28 cellular contexts compared by ENCODE assay signal in the genomic region with DNA sequence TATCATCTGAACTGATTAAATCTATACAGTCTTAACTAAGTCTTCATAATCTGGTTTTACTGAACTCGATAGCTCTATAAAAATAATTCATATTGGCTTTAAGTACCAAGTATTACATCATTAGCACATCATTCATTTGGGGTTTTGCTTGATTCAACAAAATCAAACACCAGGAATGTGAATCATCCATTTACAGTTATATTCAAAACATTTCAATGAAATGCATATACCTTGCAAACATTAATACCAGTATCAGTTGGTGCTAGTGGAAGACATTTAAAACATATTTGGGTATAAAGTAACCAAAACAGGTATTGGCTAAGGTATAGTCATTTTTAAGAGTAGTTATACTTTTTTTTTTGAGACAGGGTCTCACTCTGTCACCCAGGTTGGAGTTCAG. TPM values are rescaled to one million over a fixed set of nuclear protein-coding genes. Genes with fewer than 3 reads are reported as not detected.
DNase-seq lines count a peak whose midpoint lies in the region; ATAC-seq and TF ChIP-seq lines count a peak whose summit lies in the region.
"Had no signal": no experiment of that assay in that cellular context is flagged by ENCODE, and none has a peak within 500 bp of the region (broad histone marks: within the 10 kb centered on the region; RNA-seq: fewer than 3 reads in every experiment).

No MANE protein-coding gene starts in this region.

- no peaks in the 10 kb centered on the region for H3K27me3 Mint-ChIP-seq in natural killer cell treated with Interleukin-12 subunit alpha and Interleukin-12 subunit beta and Interleukin-15 and Interleukin-18, amount 100 ng/mL, for 72 hours
- H3K27me3 Mint-ChIP-seq in natural killer cell (ENCODE audit: low read depth in 2 of 2) (no peaks in the 10 kb centered on the region), progenitor cell of endocrine pancreas (no peaks in the 10 kb centered on the region)
- no peaks in the 10 kb centered on the region for H3K27me3 Mint-ChIP-seq in central memory CD8-positive, alpha-beta T cell
- H3K27me3 Mint-ChIP-seq: CD8-positive, alpha-beta memory T cell; IgD-negative memory B cell had no signal

- no peaks in the 10 kb centered on the region for H3K9me3 Mint-ChIP-seq in natural killer cell treated with Interleukin-12 subunit alpha and Interleukin-12 subunit beta and Interleukin-15 and Interleukin-18, amount 100 ng/mL, for 72 hours
- no peaks in the 10 kb centered on the region for H3K9me3 Mint-ChIP-seq in natural killer cell
- no peaks in the 10 kb centered on the region for H3K9me3 Mint-ChIP-seq in central memory CD8-positive, alpha-beta T cell
- H3K9me3 Mint-ChIP-seq in progenitor cell of endocrine pancreas (ENCODE audit: low read depth), result peaks cover 6% of the 10 kb centered on the region
- H3K9me3 Mint-ChIP-seq: CD8-positive, alpha-beta memory T cell; IgD-negative memory B cell had no signal

- H3K27ac Mint-ChIP-seq in natural killer cell treated with Interleukin-12 subunit alpha and Interleukin-12 subunit beta and Interleukin-15 and Interleukin-18, amount 100 ng/mL, for 72 hours, result peak overlapping the region; percentile 90 to 98
- H3K27ac Mint-ChIP-seq in natural killer cell (peak overlapping the region in 1 of 2 donors; percentile 92), progenitor cell of endocrine pancreas (no peak overlapping the region)
- peak overlapping the region; percentile 79 for H3K27ac Mint-ChIP-seq in central memory CD8-positive, alpha-beta T cell (ENCODE audit: low read depth)
- H3K27ac Mint-ChIP-seq: CD14-positive monocyte, IgD-negative memory B cell had no signal

- DNase-seq in activated CD4-positive, CD25-positive, alpha-beta regulatory T cell treated with anti-CD3 and anti-CD28 coated beads, Interleukin-2, amount 50 U/mL, for 72 hours, result no peak
- no peak for DNase-seq in natural killer cell treated with Interleukin-12 subunit alpha and Interleukin-12 subunit beta and Interleukin-15 and Interleukin-18, amount 100 ng/mL, for 72 hours (ENCODE audit: low spot score)
- DNase-seq in natural killer cell (no peak), progenitor cell of endocrine pancreas (ENCODE audit: low spot score, unreplicated experiment) (no peak), epidermal melanocyte (ENCODE audit: insufficient read length, low spot score) (no peak), DMS53 (lab: John Stamatoyannopoulos, UW) (no peak)
- DNase-seq in central memory CD8-positive, alpha-beta T cell (ENCODE audit: low spot score in 2 of 2), result no peak
- DNase-seq: 8988T; ACHN; BE2C; CD8-positive, alpha-beta memory T cell; DMS 273 treated with DMSO at 0.1 percent for 48 hours; DMS79 treated with DMSO at 0.1 percent for 48 hours; GM23248; H7; NCI-H1048; NCI-H1417 treated with DMSO at 0.1 percent for 48 hours; NCI-H1694 treated with DMSO at 0.1 percent for 48 hours; NCI-H2081 treated with DMSO at 0.1 percent for 48 hours; NCI-H2171; NCI-H226; NCI-H510A; NCI-H69; SHP77 treated with DMSO at 0.1 percent for 48 hours had no signal

- H3K4me3 Mint-ChIP-seq in natural killer cell treated with Interleukin-12 subunit alpha and Interleukin-12 subunit beta and Interleukin-15 and Interleukin-18, amount 100 ng/mL, for 72 hours, result peak overlapping the region; percentile 41
- H3K4me3 Mint-ChIP-seq in natural killer cell (no peak overlapping the region), progenitor cell of endocrine pancreas (ENCODE audit: low read depth) (no peak overlapping the region)
- no peak overlapping the region for H3K4me3 Mint-ChIP-seq in central memory CD8-positive, alpha-beta T cell
- H3K4me3 Mint-ChIP-seq: CD14-positive monocyte; CD8-positive, alpha-beta memory T cell; IgD-negative memory B cell had no signal

- peak; percentile 47 to 63 for ATAC-seq in activated CD4-positive, CD25-positive, alpha-beta regulatory T cell treated with anti-CD3 and anti-CD28 coated beads, Interleukin-2, amount 50 U/mL, for 24 hours
- ATAC-seq in natural killer cell treated with Interleukin-12 subunit alpha and Interleukin-12 subunit beta and Interleukin-15 and Interleukin-18, amount 100 ng/mL, for 72 hours, result peak in 1 of 2 donors; percentile 18
- no peak for ATAC-seq in natural killer cell
- no peak for ATAC-seq in central memory CD8-positive, alpha-beta T cell (replicated peaks; ENCODE audit: extremely low read depth, poor library complexity, severe bottlenecking)
- ATAC-seq: Panc1 had no signal

- intact Hi-C loops in natural killer cell (cut with micrococcal nuclease), result loop anchor here (10.0 kb wide), 1 partner anchor 157 kb away; the partner anchor contains the start of gene CCDC83

- no peak for TF ChIP-seq CTCF in natural killer cell (IDR thresholded peaks at IDR 0.05)
- TF ChIP-seq CTCF in progenitor cell of endocrine pancreas (IDR thresholded peaks at IDR 0.05; ENCODE audit: unreplicated experiment), result no peak

- peaks cover 11% of the 10 kb centered on the region for H3K36me3 Mint-ChIP-seq in natural killer cell treated with Interleukin-12 subunit alpha and Interleukin-12 subunit beta and Interleukin-15 and Interleukin-18, amount 100 ng/mL, for 72 hours
- peaks cover 11% of the 10 kb centered on the region for H3K36me3 Mint-ChIP-seq in natural killer cell
- peaks cover 8% of the 10 kb centered on the region for H3K36me3 Mint-ChIP-seq in central memory CD8-positive, alpha-beta T cell (ENCODE audit: insufficient read depth)
- no peaks in the 10 kb centered on the region for H3K36me3 Mint-ChIP-seq in progenitor cell of endocrine pancreas (ENCODE audit: insufficient read depth)
- H3K36me3 Mint-ChIP-seq: CD14-positive monocyte, IgD-negative memory B cell had no signal

- peaks cover 27 to 38% of the 10 kb centered on the region in 2 donors for H3K4me1 Mint-ChIP-seq in natural killer cell treated with Interleukin-12 subunit alpha and Interleukin-12 subunit beta and Interleukin-15 and Interleukin-18, amount 100 ng/mL, for 72 hours (ENCODE audit: low read depth in 2 of 2)
- H3K4me1 Mint-ChIP-seq in natural killer cell (peaks cover 16 to 27% of the 10 kb centered on the region in 2 donors), progenitor cell of endocrine pancreas (ENCODE audit: low read depth) (peaks cover 12% of the 10 kb centered on the region)
- H3K4me1 Mint-ChIP-seq in central memory CD8-positive, alpha-beta T cell, result peaks cover 27% of the 10 kb centered on the region

RNA-seq across cellular contexts. Expression of gene CCDC89, which starts 12.2 kb away (rescaled TPM):
- 1 to 10 TPM; 1.6 to 1.7 TPM for total RNA-seq in natural killer cell treated with Interleukin-12 subunit alpha and Interleukin-12 subunit beta and Interleukin-15 and Interleukin-18, amount 100 ng/mL, for 72 hours
- total RNA-seq in natural killer cell, result under 1 TPM; 0.25 to 0.31 (median 0.25) TPM
- total RNA-seq in progenitor cell of endocrine pancreas, result not detected in 2 replicates
- total RNA-seq: H7 had no signal

RNA-seq across cellular contexts. Expression of gene CREBZF, which starts 33.3 kb away (rescaled TPM):
- 10 to 100 TPM; 46.1 to 84.6 TPM for total RNA-seq in natural killer cell treated with Interleukin-12 subunit alpha and Interleukin-12 subunit beta and Interleukin-15 and Interleukin-18, amount 100 ng/mL, for 72 hours
- 10 to 100 TPM; 60.1 to 92.7 (median 82.0) TPM for total RNA-seq in natural killer cell
- total RNA-seq in progenitor cell of endocrine pancreas, result 66.3 and 66.7 TPM in 2 replicates

RNA-seq across cellular contexts. Expression of gene TMEM126A, which starts 50.4 kb away (rescaled TPM):
- 10 to 100 TPM; 33.0 to 46.3 TPM for total RNA-seq in natural killer cell treated with Interleukin-12 subunit alpha and Interleukin-12 subunit beta and Interleukin-15 and Interleukin-18, amount 100 ng/mL, for 72 hours
- total RNA-seq in natural killer cell (10 to 100 TPM; 16.8 to 27.6 (median 23.2) TPM), progenitor cell of endocrine pancreas (22.0 and 25.8 TPM in 2 replicates)

Comparison
In these comparisons a context has a peak if more than half of its experiments do, and no peak if none do; other contexts are left out.
1. ATAC-seq: peak in activated CD4-positive, CD25-positive, alpha-beta regulatory T cell treated with anti-CD3 and anti-CD28 coated beads, Interleukin-2, amount 50 U/mL, for 24 hours (2 of 2); none in natural killer cell (0 of 3) and central memory CD8-positive, alpha-beta T cell (single experiment).